8 cellular contexts compared by ENCODE assay signal in genomic region chr19:2042485-2043268, GRCh38. TPM values are rescaled to one million over a fixed set of nuclear protein-coding genes. Genes with fewer than 3 reads are reported as not detected.
DNase-seq lines count a peak whose midpoint lies in the region; ATAC-seq and TF ChIP-seq lines count a peak whose summit lies in the region.

No MANE protein-coding gene starts in this region.

- ATAC-seq in HG03439 (IDR thresholded peaks at IDR 0.05; ENCODE audit: unreplicated experiment) (peak; percentile 6), GM21390 (IDR thresholded peaks at IDR 0.05; ENCODE audit: unreplicated experiment) (no peak), GM21381 (IDR thresholded peaks at IDR 0.05; ENCODE audit: unreplicated experiment) (no peak)
- ATAC-seq in naive thymus-derived CD4-positive, alpha-beta T cell, result no peak

- in situ Hi-C loops in ACHN (cut with HindIII; ENCODE audit: low pct_ligation_motif_present, low pct_unique_long_range_greater_than_20kb, low sequenced_read_pairs), result no loop called here

- peak overlapping the region; percentile 64 for H3K4me3 ChIP-seq in naive thymus-derived CD4-positive, alpha-beta T cell (ENCODE audit: low read length)
- H3K4me3 ChIP-seq in PC-9, result no peak overlapping the region

- peaks cover 32% of the 10 kb centered on the region for H4K20me1 ChIP-seq in PC-9 (ENCODE audit: insufficient read depth)

- H3K27ac Mint-ChIP-seq in naive thymus-derived CD4-positive, alpha-beta T cell, result peak overlapping the region; percentile 76 to 96 (median 92)

- peaks cover 4 to 40% (median 23%) of the 10 kb centered on the region in 7 donors for H3K4me1 Mint-ChIP-seq in naive thymus-derived CD4-positive, alpha-beta T cell

- POLR2A ChIA-PET in naive thymus-derived CD4-positive, alpha-beta T cell (lab: Charles Lee), result interaction anchor here (0.6 to 6.5 kb wide), 23 partner anchors 7 to 433 kb away, joined by 3 to 42 read pairs (median 5); partner anchors contain the start of genes AP3D1, GADD45B, IZUMO4 and MKNK2
- POLR2A ChIA-PET in PC-9 (lab: Charles Lee; ENCODE audit: unreplicated experiment), result no interaction called here

- no peaks in the 10 kb centered on the region for H3K9me3 Mint-ChIP-seq in naive thymus-derived CD4-positive, alpha-beta T cell

- H3K9me2 ChIP-seq in PC-9 (ENCODE audit: insufficient read depth), result no peaks in the 10 kb centered on the region

- H3F3A ChIP-seq in PC-9 (ENCODE audit: insufficient read depth, low read depth), result peaks cover 2% of the 10 kb centered on the region; the same call in 1 of the 2 replicates

- H3K27me3 Mint-ChIP-seq in naive thymus-derived CD4-positive, alpha-beta T cell, result no peaks in the 10 kb centered on the region

- H3K27me3 ChIP-seq in naive thymus-derived CD4-positive, alpha-beta T cell (ENCODE audit: control insufficient read depth in 2 of 2, insufficient read depth in 2 of 2, low read length in 2 of 2), result no peaks in the 10 kb centered on the region
- H3K27me3 ChIP-seq in PC-9 (ENCODE audit: insufficient read depth, low read depth), result no peaks in the 10 kb centered on the region

- H2AFZ ChIP-seq in PC-9, result no peak overlapping the region

- peak in 1 of 9 donors; percentile 30 for DNase-seq in naive thymus-derived CD4-positive, alpha-beta T cell
- DNase-seq in PC-9, result no peak
- no peak for DNase-seq in ACHN

- peak overlapping the region; percentile 99 for H3K27ac ChIP-seq in cingulate gyrus (ENCODE audit: low read depth, low read length)
- peak overlapping the region; percentile 97 for H3K27ac ChIP-seq in naive thymus-derived CD4-positive, alpha-beta T cell (ENCODE audit: low read depth, low read length)
- H3K27ac ChIP-seq in PC-9, result no peak overlapping the region

- peak overlapping the region; percentile 5 to 79 (median 58) for H3K4me3 Mint-ChIP-seq in naive thymus-derived CD4-positive, alpha-beta T cell

- H3K4me1 ChIP-seq in ES-I3 (ENCODE audit: insufficient read depth, low read length), result peaks cover 6% of the 10 kb centered on the region; the same call in 1 of the 2 replicates
- H3K4me1 ChIP-seq in naive thymus-derived CD4-positive, alpha-beta T cell (ENCODE audit: control insufficient read depth in 2 of 2, insufficient read depth in 2 of 2, low read length in 2 of 2), result peaks cover 28 to 56% of the 10 kb centered on the region in 2 donors
- H3K4me1 ChIP-seq in PC-9 (replicated peaks; ENCODE audit: insufficient read depth), result peaks cover 3% of the 10 kb centered on the region; the same call in 1 of the 2 replicates

- H3K36me3 ChIP-seq in ES-I3 (ENCODE audit: insufficient read depth, low read length), result peaks cover 7% of the 10 kb centered on the region
- H3K36me3 ChIP-seq in naive thymus-derived CD4-positive, alpha-beta T cell (ENCODE audit: control insufficient read depth in 2 of 3, insufficient read depth in 3 of 3, low read length in 3 of 3), result peaks cover 0 to 86% (median 33%) of the 10 kb centered on the region in 3 experiments
- no peaks in the 10 kb centered on the region for H3K36me3 ChIP-seq in PC-9 (ENCODE audit: low read depth)

- no peak overlapping the region for H3K4me2 ChIP-seq in PC-9

- H3K79me2 ChIP-seq in PC-9 (ENCODE audit: low read depth), result peaks cover 16% of the 10 kb centered on the region

- no peak for TF ChIP-seq CTCF in PC-9 (conservative IDR thresholded peaks at IDR 0.05)

- CTCF ChIA-PET in naive thymus-derived CD4-positive, alpha-beta T cell (lab: Charles Lee), result interaction anchor here (0.8 to 0.9 kb wide), 2 partner anchors 15 to 773 kb away, joined by 3 read pairs; partner anchors contain the start of gene CIRBP
- CTCF ChIA-PET in PC-9 (lab: Charles Lee), result no interaction called here

- H3K9me3 ChIP-seq in ES-I3 (ENCODE audit: control insufficient read depth, insufficient read depth, low read length), result no peaks in the 10 kb centered on the region
- H3K9me3 ChIP-seq in naive thymus-derived CD4-positive, alpha-beta T cell (ENCODE audit: control insufficient read depth in 2 of 3, low read length in 3 of 3), result no peaks in the 10 kb centered on the region
- H3K9me3 ChIP-seq in PC-9 (ENCODE audit: insufficient read depth, low read depth), result no peaks in the 10 kb centered on the region

- no TSS peak for BruUV-seq in PC-9 (replicated peaks; lab: Mats Ljungman, UMichigan)

- intact Hi-C loops in naive thymus-derived CD4-positive, alpha-beta T cell (cut with micrococcal nuclease), result loop anchor here (1.0 kb wide), 6 partner anchors 9 to 54 kb away; partner anchors contain the start of genes MKNK2 (in 2 of the 2), IZUMO4 (in 1 of the 2) and MOB3A (in 1 of the 2)
- intact Hi-C loops in PC-9 (cut with micrococcal nuclease; ENCODE audit: unreplicated experiment), result no loop called here

- peak overlapping the region; percentile 36 for H3K9ac ChIP-seq in ES-I3 (ENCODE audit: low read depth, low read length)

- peaks cover 0 to 11% (median 0%) of the 10 kb centered on the region in 5 donors for H3K36me3 Mint-ChIP-seq in naive thymus-derived CD4-positive, alpha-beta T cell

RNA-seq across cellular contexts. Expression of gene MKNK2, which starts 8.4 kb away (rescaled TPM):
- total RNA-seq in naive thymus-derived CD4-positive, alpha-beta T cell, result 100 to 1,000 TPM; 190 to 347 (median 238) TPM
- 10 to 100 TPM; 28.8 to 52.9 TPM for polyA plus RNA-seq in naive thymus-derived CD4-positive, alpha-beta T cell
- 132 and 166 TPM in 2 replicates for total RNA-seq in PC-9 (2021)

RNA-seq across cellular contexts. Expression of gene BTBD2, which starts 27.2 kb away (rescaled TPM):
- 10 to 100 TPM; 53.0 to 70.8 (median 67.5) TPM for total RNA-seq in naive thymus-derived CD4-positive, alpha-beta T cell
- polyA plus RNA-seq in naive thymus-derived CD4-positive, alpha-beta T cell, result 1 to 10 TPM; 5.2 to 6.5 TPM
- 79.2 and 81.0 TPM in 2 replicates for total RNA-seq in PC-9 (2021)

RNA-seq across cellular contexts. Expression of gene MOB3A, which starts 53.4 kb away (rescaled TPM):
- 100 to 1,000 TPM in 4 of 5 experiments, 10 to 100 TPM in 1; 93.2 to 269 (median 117) TPM for total RNA-seq in naive thymus-derived CD4-positive, alpha-beta T cell
- polyA plus RNA-seq in naive thymus-derived CD4-positive, alpha-beta T cell, result 100 to 1,000 TPM in 1 of 2 donors, 10 to 100 TPM in 1; 49.5 to 114 TPM
- total RNA-seq in PC-9 (2021), result 22.8 and 28.9 TPM in 2 replicates

RNA-seq across cellular contexts. Expression of gene IZUMO4, which starts 54.0 kb away (rescaled TPM):
- total RNA-seq in naive thymus-derived CD4-positive, alpha-beta T cell, result 10 to 100 TPM; 12.2 to 26.8 (median 15.7) TPM
- 1 to 10 TPM in 1 of 2 donors, under 1 TPM in 1; 0.73 to 1.9 TPM for polyA plus RNA-seq in naive thymus-derived CD4-positive, alpha-beta T cell
- 1.5 and 2.4 TPM in 2 replicates for total RNA-seq in PC-9 (2021)
